Comparison of ENCODE assay signal across 8 cellular contexts in the genomic region with DNA sequence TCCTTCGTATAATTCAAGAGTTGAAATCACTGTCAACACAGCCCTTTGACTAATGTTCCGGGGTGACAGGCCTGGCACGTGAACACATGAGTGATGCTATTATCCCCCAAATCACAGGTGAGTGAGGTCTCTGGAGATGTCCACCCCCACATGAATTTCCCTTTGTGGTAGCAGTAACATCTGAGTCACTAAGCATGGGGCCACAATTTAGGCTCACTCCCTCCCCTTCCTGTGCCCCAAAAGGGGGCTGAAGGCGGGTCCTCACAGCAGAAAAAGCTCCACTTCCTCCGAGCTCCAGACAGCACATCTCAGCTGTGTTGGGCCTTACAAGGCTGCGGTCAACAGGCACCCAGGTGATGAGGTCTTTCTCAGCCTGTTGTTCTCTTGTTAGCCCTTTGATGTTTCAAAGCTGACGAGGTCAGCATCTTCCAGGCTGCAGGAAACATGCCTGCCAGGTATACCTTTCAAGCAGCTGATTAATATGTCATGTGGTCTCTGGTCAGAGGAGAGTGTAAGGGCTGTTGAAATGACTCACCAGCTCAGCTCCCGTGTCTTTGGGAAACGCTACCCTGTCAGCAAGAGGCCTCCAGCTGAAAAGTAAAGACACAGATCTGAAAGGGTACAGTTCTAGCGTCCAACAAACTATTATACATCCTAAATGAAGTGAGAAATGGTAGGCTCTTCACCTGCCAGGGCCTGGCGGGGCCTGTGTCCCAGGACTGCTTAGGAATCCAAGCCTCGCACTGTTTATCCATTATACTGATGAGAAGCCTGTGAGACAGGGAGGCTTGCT.
DNase-seq lines count a peak whose midpoint lies in the region; ATAC-seq and TF ChIP-seq lines count a peak whose summit lies in the region.

No MANE protein-coding gene starts in this region.

- H3K4me3 ChIP-seq in BLaER1 treated with 17β-estradiol and CSF1 and Interleukin-3, amounts not matched to agents 10 nM and 100 nM, result peak overlapping the region in 3 of 10 experiments; percentile 20 to 38 (median 30); a peak in 5 of 20 replicates
- H3K4me3 ChIP-seq in parathyroid adenoma (ENCODE audit: low read depth, low read length) (no peak overlapping the region), right atrium auricular region (no peak overlapping the region)

- ATAC-seq in GM19463 (IDR thresholded peaks at IDR 0.05; ENCODE audit: unreplicated experiment), result peak; percentile 80
- ATAC-seq in HG03565 (IDR thresholded peaks at IDR 0.05; ENCODE audit: unreplicated experiment), result peak; percentile 74

- H3K27ac ChIP-seq in BLaER1 treated with 17β-estradiol and CSF1 and Interleukin-3, amounts not matched to agents 10 nM and 100 nM, result peak overlapping the region; percentile 96 to 100 (median 99)
- H3K27ac ChIP-seq in parathyroid adenoma (peak overlapping the region; percentile 29), right atrium auricular region (no peak overlapping the region)

- TF ChIP-seq CTCF in parathyroid adenoma (IDR thresholded peaks at IDR 0.05), result no peak
- TF ChIP-seq CTCF in right atrium auricular region (IDR thresholded peaks at IDR 0.05), result no peak

- H3K36me3 ChIP-seq in BLaER1 treated with 17β-estradiol and CSF1 and Interleukin-3, amounts not matched to agents 10 nM and 100 nM, result no peaks in the 10 kb centered on the region
- H3K36me3 ChIP-seq in parathyroid adenoma (ENCODE audit: control insufficient read depth, insufficient read depth, low read length) (no peaks in the 10 kb centered on the region), right atrium auricular region (no peaks in the 10 kb centered on the region)

- DNase-seq in UCSD-AML1 (lab: John Stamatoyannopoulos, UW; ENCODE audit: unreplicated experiment) (peak; percentile 48), NCI-H446 treated with DMSO at 0.1 percent for 48 hours (lab: John Stamatoyannopoulos, UW) (no peak), right atrium auricular region (ENCODE audit: low spot score) (no peak)
- DNase-seq in central memory CD4-positive, alpha-beta T cell, result peak; percentile 92

- H3K9ac ChIP-seq in BLaER1 treated with 17β-estradiol and CSF1 and Interleukin-3, amounts not matched to agents 10 nM and 100 nM, result peak overlapping the region; percentile 80 to 95 (median 87); a peak in 21 of 22 replicates
- no peak overlapping the region for H3K9ac ChIP-seq in parathyroid adenoma

- H3K4me1 ChIP-seq in BLaER1 treated with 17β-estradiol and CSF1 and Interleukin-3, amounts not matched to agents 10 nM and 100 nM, result peaks cover 93 to 97% (median 94%) of the 10 kb centered on the region in 10 experiments
- H3K4me1 ChIP-seq in parathyroid adenoma (peaks cover 34% of the 10 kb centered on the region), right atrium auricular region (peaks cover 0 to 52% of the 10 kb centered on the region in 2 donors)

- H2AFZ ChIP-seq in parathyroid adenoma, result peak overlapping the region; percentile 63

- H3K27me3 ChIP-seq in BLaER1 treated with 17β-estradiol and CSF1 and Interleukin-3, amounts not matched to agents 10 nM and 100 nM, result no peaks in the 10 kb centered on the region
- H3K27me3 ChIP-seq in parathyroid adenoma (ENCODE audit: control insufficient read depth, insufficient read depth, low read length) (no peaks in the 10 kb centered on the region), right atrium auricular region (no peaks in the 10 kb centered on the region)

- H3K4me2 ChIP-seq in BLaER1 treated with 17β-estradiol and CSF1 and Interleukin-3, amounts not matched to agents 10 nM and 100 nM, result peak overlapping the region; percentile 74 to 96 (median 87)
- H3K4me2 ChIP-seq in parathyroid adenoma (ENCODE audit: low read length), result peak overlapping the region; percentile 1

- peaks cover 0 to 15% (median 0%) of the 10 kb centered on the region in 11 experiments; a peak in 9 of 22 replicates for H3K9me3 ChIP-seq in BLaER1 treated with 17β-estradiol and CSF1 and Interleukin-3, amounts not matched to agents 10 nM and 100 nM (replicated peaks in 1 of 11)
- H3K9me3 ChIP-seq in parathyroid adenoma (ENCODE audit: control insufficient read depth, low read length) (no peaks in the 10 kb centered on the region), right atrium auricular region (no peaks in the 10 kb centered on the region)

- H4K20me1 ChIP-seq in BLaER1 treated with 17β-estradiol and CSF1 and Interleukin-3, amounts not matched to agents 10 nM and 100 nM, result no peaks in the 10 kb centered on the region

- H3K79me2 ChIP-seq in parathyroid adenoma, result no peaks in the 10 kb centered on the region

Comparison
In these comparisons a context has a peak if more than half of its experiments do, and no peak if none do; other contexts are left out.
1. H3K27ac ChIP-seq: peak in BLaER1 treated with 17β-estradiol and CSF1 and Interleukin-3, amounts not matched to agents 10 nM and 100 nM (11 of 11) and parathyroid adenoma (single experiment); none in right atrium auricular region (0 of 2).
2. DNase-seq: peak in UCSD-AML1 (single experiment) and central memory CD4-positive, alpha-beta T cell (single experiment); none in NCI-H446 treated with DMSO at 0.1 percent for 48 hours (single experiment) and right atrium auricular region (single experiment).